In the genomic region with DNA sequence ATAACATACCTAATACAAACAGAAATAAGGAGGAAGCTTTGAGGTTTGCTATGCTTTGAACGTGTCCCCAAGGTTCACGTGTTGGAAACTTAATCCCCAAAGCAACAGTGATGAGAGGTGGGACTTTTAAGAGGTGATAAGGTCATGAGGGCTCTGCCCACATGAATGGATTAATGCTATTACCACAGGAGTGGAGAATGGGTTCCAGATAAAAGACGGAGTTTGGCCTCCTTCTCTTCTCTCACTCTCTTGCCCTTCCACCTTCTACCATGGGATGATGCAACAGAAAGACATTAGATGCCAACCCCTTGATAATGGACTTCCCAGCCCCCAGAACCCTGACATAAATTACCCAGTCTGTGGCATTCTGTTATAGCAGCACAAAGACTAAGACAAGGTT, we compare ENCODE assay signal across 10 cellular contexts. TPM values are rescaled to one million over a fixed set of nuclear protein-coding genes. Genes with fewer than 3 reads are reported as not detected.
A peak's percentile ranks its signal among the peaks of the same experiment; 100 is the strongest.
DNase-seq lines count a peak whose midpoint lies in the region; ATAC-seq and TF ChIP-seq lines count a peak whose summit lies in the region.
"Had no signal": no experiment of that assay in that cellular context is flagged by ENCODE, and none has a peak within 500 bp of the region (broad histone marks: within the 10 kb centered on the region; RNA-seq: fewer than 3 reads in every experiment).

No MANE protein-coding gene starts in this region.

- ATAC-seq in thoracic aorta (ENCODE audit: insufficient number of reproducible peaks, low FRiP score, low read depth), result no peak
- ATAC-seq: upper lobe of right lung had no signal

- DNase-seq in cardiac muscle cell (ENCODE audit: low read depth in 1 of 2, low spot score in 1 of 2) (peak in 1 of 2 donors; percentile 39), right atrium auricular region (ENCODE audit: low spot score) (no peak), T-helper 22 cell (ENCODE audit: low read depth) (peak; percentile 26), esophagus muscularis mucosa (ENCODE audit: extremely low spot score) (no peak), thoracic aorta (ENCODE audit: low spot score) (no peak), NCI-H1092 (lab: John Stamatoyannopoulos, UW) (no peak), germinal center (ENCODE audit: low spot score) (no peak), foreskin fibroblast (no peak)
- DNase-seq: NCI-H1694 treated with DMSO at 0.1 percent for 48 hours, upper lobe of right lung had no signal

- no peaks in the 10 kb centered on the region for H3K36me3 ChIP-seq in cardiac muscle cell
- H3K36me3 ChIP-seq in right atrium auricular region, result no peaks in the 10 kb centered on the region
- no peaks in the 10 kb centered on the region for H3K36me3 ChIP-seq in esophagus muscularis mucosa
- no peaks in the 10 kb centered on the region for H3K36me3 ChIP-seq in thoracic aorta
- H3K36me3 ChIP-seq: upper lobe of right lung had no signal

- peaks cover 34% of the 10 kb centered on the region for H3K4me1 ChIP-seq in cardiac muscle cell (ENCODE audit: low read depth)
- H3K4me1 ChIP-seq in right atrium auricular region, result peaks cover 0 to 70% of the 10 kb centered on the region in 2 donors
- peaks cover 78 to 98% (median 97%) of the 10 kb centered on the region in 4 donors for H3K4me1 ChIP-seq in esophagus muscularis mucosa
- peaks cover 58 to 88% of the 10 kb centered on the region in 2 donors for H3K4me1 ChIP-seq in thoracic aorta (ENCODE audit: control insufficient read depth in 1 of 2, low read depth in 2 of 2)

- H3K4me3 ChIP-seq in cardiac muscle cell, result no peak overlapping the region
- no peak overlapping the region for H3K4me3 ChIP-seq in right atrium auricular region
- H3K4me3 ChIP-seq in esophagus muscularis mucosa, result no peak overlapping the region
- H3K4me3 ChIP-seq in thoracic aorta, result peak overlapping the region; percentile 18
- no peak overlapping the region for H3K4me3 ChIP-seq in foreskin fibroblast (ENCODE audit: low read depth in 1 of 2, low read length in 2 of 2)
- H3K4me3 ChIP-seq: upper lobe of right lung had no signal

- H3K27ac ChIP-seq in cardiac muscle cell (peak overlapping the region; percentile 14), right atrium auricular region (no peak overlapping the region), esophagus muscularis mucosa (replicated peaks in 1 of 4) (peak overlapping the region; percentile 49 to 100 (median 76)), thoracic aorta (peak overlapping the region; percentile 1 to 39)
- H3K27ac ChIP-seq: upper lobe of right lung had no signal

- H3K9me3 ChIP-seq in cardiac muscle cell (ENCODE audit: low read depth) (no peaks in the 10 kb centered on the region), right atrium auricular region (no peaks in the 10 kb centered on the region), esophagus muscularis mucosa (no peaks in the 10 kb centered on the region), thoracic aorta (no peaks in the 10 kb centered on the region)
- H3K9me3 ChIP-seq: upper lobe of right lung had no signal

- H3K27me3 ChIP-seq in cardiac muscle cell, result no peaks in the 10 kb centered on the region
- no peaks in the 10 kb centered on the region for H3K27me3 ChIP-seq in right atrium auricular region
- no peaks in the 10 kb centered on the region for H3K27me3 ChIP-seq in esophagus muscularis mucosa
- no peaks in the 10 kb centered on the region for H3K27me3 ChIP-seq in thoracic aorta (replicated peaks; ENCODE audit: insufficient read depth)
- H3K27me3 ChIP-seq: upper lobe of right lung had no signal

- no peak for TF ChIP-seq EP300 in esophagus muscularis mucosa (IDR thresholded peaks at IDR 0.05)

- 45% methylated on average over 3 of the region's 3 CpGs for WGBS in esophagus muscularis mucosa

- TF ChIP-seq CTCF in cardiac muscle cell (IDR thresholded peaks at IDR 0.05; ENCODE audit: low read depth, low read length), result no peak
- TF ChIP-seq CTCF in right atrium auricular region (IDR thresholded peaks at IDR 0.05), result no peak
- TF ChIP-seq CTCF in esophagus muscularis mucosa (IDR thresholded peaks at IDR 0.05), result no peak
- no peak for TF ChIP-seq CTCF in thoracic aorta (IDR thresholded peaks at IDR 0.05)
- TF ChIP-seq CTCF in foreskin fibroblast (IDR thresholded peaks at IDR 0.05; ENCODE audit: low read depth, low read length), result no peak

- TF ChIP-seq POLR2A in esophagus muscularis mucosa (IDR thresholded peaks at IDR 0.05; ENCODE audit: low read depth), result no peak

- intact Hi-C loops in esophagus muscularis mucosa (cut with DNase I), result no loop called here

RNA-seq across cellular contexts. Expression of gene ITGB1, which starts 9.6 kb away (rescaled TPM):
- 490 and 576 TPM in 2 replicates for total RNA-seq in cardiac muscle cell
- 321 and 326 TPM in 2 replicates for polyA plus RNA-seq in cardiac muscle cell
- total RNA-seq in right atrium auricular region, result 1,000 to 10,000 TPM in 1 of 2 donors, 100 to 1,000 TPM in 1; 454 to 1,054 TPM
- 1,000 to 10,000 TPM; 1,385 to 1,873 (median 1,661) TPM for total RNA-seq in esophagus muscularis mucosa
- total RNA-seq in thoracic aorta, result 1,000 to 10,000 TPM; 1,541 to 1,574 TPM

Comparison
In these comparisons a context has a peak if more than half of its experiments do, and no peak if none do; other contexts are left out.
1. H3K27ac ChIP-seq: peak in cardiac muscle cell (single experiment), esophagus muscularis mucosa (4 of 4) and thoracic aorta (2 of 2); none in right atrium auricular region (0 of 2).